11 cellular contexts compared by ENCODE assay signal in the genomic region with DNA sequence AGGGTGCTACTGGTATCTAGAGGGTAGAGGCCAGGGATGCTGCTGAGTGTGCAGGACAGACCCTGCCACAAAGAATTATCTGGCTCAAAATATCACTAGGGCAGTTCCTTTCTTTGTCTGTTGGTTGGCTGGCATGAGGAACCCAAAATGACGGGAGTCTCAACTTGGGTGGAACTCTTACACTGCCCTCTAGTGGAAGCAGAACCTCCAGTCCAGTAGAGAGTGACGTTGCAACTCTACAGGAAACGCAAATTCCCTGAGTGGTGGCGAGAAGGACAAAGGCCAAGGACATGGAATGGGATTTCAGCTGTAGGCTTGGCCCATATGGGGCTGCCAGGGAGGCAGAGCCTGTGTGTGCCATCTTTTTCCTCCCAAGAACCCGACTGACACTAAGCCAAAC. TPM values are rescaled to one million over a fixed set of nuclear protein-coding genes. Genes with fewer than 3 reads are reported as not detected.
DNase-seq lines count a peak whose midpoint lies in the region; ATAC-seq, FAIRE-seq and TF ChIP-seq lines count a peak whose summit lies in the region.
"Had no signal": no experiment of that assay in that cellular context is flagged by ENCODE, and none has a peak within 500 bp of the region (broad histone marks: within the 10 kb centered on the region; RNA-seq: fewer than 3 reads in every experiment).

No MANE protein-coding gene starts in this region.

- H3K4me3 Mint-ChIP-seq in activated CD4-positive, alpha-beta T cell treated with anti-CD3 and anti-CD28 coated beads, Interleukin-2, amount 10 ng/mL, durations not matched to agents 24 days and 14 days, result no peak overlapping the region
- H3K4me3 Mint-ChIP-seq: brain; CD8-positive, alpha-beta memory T cell had no signal

- H2AFZ ChIP-seq in endothelial cell of umbilical vein (ENCODE audit: low read depth, low read length), result no peak overlapping the region

- dilution Hi-C loops in endothelial cell of umbilical vein (cut with MboI; ENCODE audit: extremely low pct_ligation_motif_present, low sequenced_read_pairs), result no loop called here

- CTCF ChIA-PET in endothelial cell of umbilical vein (lab: Charles Lee), result interaction anchor here (0.9 to 3.8 kb wide), 4 partner anchors 12 to 277 kb away, joined by 3 to 24 read pairs (median 5); no protein-coding TSS in a partner anchor

- H3K4me3 ChIP-seq in NB4 (ENCODE audit: low read depth, low read length) (no peak overlapping the region), endothelial cell of umbilical vein (replicated peaks in 1 of 3; ENCODE audit: insufficient read depth in 1 of 3, low read depth in 1 of 3, low read length in 3 of 3) (no peak overlapping the region), spleen (no peak overlapping the region)

- H3K9ac ChIP-seq in endothelial cell of umbilical vein (replicated peaks; ENCODE audit: extremely low read depth, insufficient read depth, low read length), result no peak overlapping the region

- H3K36me3 Mint-ChIP-seq in activated CD4-positive, alpha-beta T cell treated with anti-CD3 and anti-CD28 coated beads, Interleukin-2, amount 10 ng/mL, durations not matched to agents 24 days and 14 days (ENCODE audit: low read depth), result no peaks in the 10 kb centered on the region
- H3K36me3 Mint-ChIP-seq: brain had no signal

- H3K27me3 ChIP-seq in endothelial cell of umbilical vein (ENCODE audit: control insufficient read depth in 2 of 2, insufficient read depth in 2 of 2, low read length in 2 of 2) (no peaks in the 10 kb centered on the region), spleen (replicated peaks in 1 of 7) (no peaks in the 10 kb centered on the region)

- peaks cover 9% of the 10 kb centered on the region for H3K4me1 ChIP-seq in endothelial cell of umbilical vein (ENCODE audit: control insufficient read depth, extremely low read depth, insufficient read depth, low read length)
- H3K4me1 ChIP-seq in spleen, result peaks cover 0 to 7% (median 0%) of the 10 kb centered on the region in 6 donors

- peak; percentile 85 for FAIRE-seq in endothelial cell of umbilical vein (lab: Jason Lieb, UNC)

- POLR2A ChIA-PET in endothelial cell of umbilical vein (lab: Charles Lee), result no interaction called here

- H3K4me1 Mint-ChIP-seq in activated CD4-positive, alpha-beta T cell treated with anti-CD3 and anti-CD28 coated beads, Interleukin-2, amount 10 ng/mL, durations not matched to agents 24 days and 14 days, result no peaks in the 10 kb centered on the region
- H3K4me1 Mint-ChIP-seq: CD8-positive, alpha-beta memory T cell had no signal

- WGBS in spleen, 5 donors, result 59 to 78% (median 63%) methylated on average over 5 of the region's 5 CpGs

- TF ChIP-seq POLR2A in NB4 (IDR thresholded peaks at IDR 0.05; ENCODE audit: extremely low read depth, insufficient read length), result no peak
- no peak for TF ChIP-seq POLR2A in endothelial cell of umbilical vein (IDR thresholded peaks at IDR 0.05; ENCODE audit: low read depth, low read length)
- no peak for TF ChIP-seq POLR2A in spleen (IDR thresholded peaks at IDR 0.05)

- no peaks in the 10 kb centered on the region for H4K20me1 ChIP-seq in endothelial cell of umbilical vein (replicated peaks; ENCODE audit: control insufficient read depth, extremely low read depth, insufficient read depth, low read length)

- no peaks in the 10 kb centered on the region for H3K36me3 ChIP-seq in endothelial cell of umbilical vein (ENCODE audit: control insufficient read depth in 2 of 2, extremely low read depth in 1 of 2, insufficient read depth in 2 of 2, low read length in 2 of 2)
- no peaks in the 10 kb centered on the region for H3K36me3 ChIP-seq in spleen

- peak; percentile 62 for TF ChIP-seq CTCF in NB4 (IDR thresholded peaks at IDR 0.05; ENCODE audit: low read depth, low read length)
- TF ChIP-seq CTCF in endothelial cell of umbilical vein (IDR thresholded peaks at IDR 0.05; ENCODE audit: extremely low read depth in 1 of 2, insufficient read depth in 1 of 2, low read depth in 1 of 2, low read length in 2 of 2), result peak; percentile 33 to 45
- TF ChIP-seq CTCF in spleen (IDR thresholded peaks at IDR 0.05 in 8 of 11, conservative IDR thresholded peaks at IDR 0.05 in 3 of 11), result peak in 7 of 11 experiments; percentile 22 to 41 (median 29)

- H3K9me3 ChIP-seq in endothelial cell of umbilical vein (replicated peaks; ENCODE audit: control insufficient read depth, insufficient read depth, low read length), result no peaks in the 10 kb centered on the region
- H3K9me3 ChIP-seq in spleen, result no peaks in the 10 kb centered on the region

- intact Hi-C loops in activated CD4-positive, alpha-beta T cell treated with anti-CD3 and anti-CD28 coated beads, Interleukin-2, amount 10 ng/mL, durations not matched to agents 24 days and 14 days (cut with micrococcal nuclease), result no loop called here
- intact Hi-C loops in endothelial cell of umbilical vein (cut with micrococcal nuclease) (loop anchor here (1.0 kb wide), 1 partner anchor 10 kb away; no protein-coding TSS in a partner anchor), spleen (cut with DNase I; ENCODE audit: low total_unique reads) (no loop called here)

- H3K9me1 ChIP-seq in endothelial cell of umbilical vein (replicated peaks; ENCODE audit: control insufficient read depth, extremely low read depth, insufficient read depth, low read length), result no peaks in the 10 kb centered on the region

- ATAC-seq in GM19395 (IDR thresholded peaks at IDR 0.05; ENCODE audit: unreplicated experiment) (no peak), GM21528 (IDR thresholded peaks at IDR 0.05; ENCODE audit: low FRiP score, unreplicated experiment) (no peak)

- H3K27ac ChIP-seq in endothelial cell of umbilical vein (ENCODE audit: insufficient read depth, low read depth, low read length), result no peak overlapping the region
- no peak overlapping the region for H3K27ac ChIP-seq in spleen

- H3K9me3 Mint-ChIP-seq in activated CD4-positive, alpha-beta T cell treated with anti-CD3 and anti-CD28 coated beads, Interleukin-2, amount 10 ng/mL, durations not matched to agents 24 days and 14 days, result no peaks in the 10 kb centered on the region
- H3K9me3 Mint-ChIP-seq: brain; CD8-positive, alpha-beta memory T cell had no signal

- H3K27me3 Mint-ChIP-seq in activated CD4-positive, alpha-beta T cell treated with anti-CD3 and anti-CD28 coated beads, Interleukin-2, amount 10 ng/mL, durations not matched to agents 24 days and 14 days, result no peaks in the 10 kb centered on the region
- H3K27me3 Mint-ChIP-seq: brain had no signal

- H3K27ac Mint-ChIP-seq in activated CD4-positive, alpha-beta T cell treated with anti-CD3 and anti-CD28 coated beads, Interleukin-2, amount 10 ng/mL, durations not matched to agents 24 days and 14 days, result no peak overlapping the region
- H3K27ac Mint-ChIP-seq: brain; CD8-positive, alpha-beta memory T cell had no signal

- no TSS peak for BruUV-seq in endothelial cell of umbilical vein (replicated peaks; lab: Mats Ljungman, UMichigan)

- peak; percentile 55 for DNase-seq in activated CD4-positive, alpha-beta T cell treated with anti-CD3 and anti-CD28 coated beads, Interleukin-2, amount 10 ng/mL, durations not matched to agents 24 days and 14 days
- no peak for DNase-seq in activated CD4-positive, alpha-beta T cell treated with anti-CD3 and anti-CD28 coated beads, Interleukin-2, amount 50 U/mL, for 4 hours
- DNase-seq in NB4 (ENCODE audit: low read depth) (peak; percentile 44), endothelial cell of umbilical vein (ENCODE audit: low read depth, low spot score) (no peak), spleen (no peak), NCI-H2029 treated with DMSO at 0.1 percent for 48 hours (lab: John Stamatoyannopoulos, UW) (no peak)
- DNase-seq: CD8-positive, alpha-beta memory T cell; MV-4-11 had no signal

- no peak overlapping the region for H3K4me2 ChIP-seq in endothelial cell of umbilical vein (ENCODE audit: insufficient read depth, low read length)

- no peaks in the 10 kb centered on the region for H3K79me2 ChIP-seq in endothelial cell of umbilical vein (ENCODE audit: control insufficient read depth, insufficient read depth, low read length)

TF ChIP-seq in endothelial cell of umbilical vein, 7 proteins besides CTCF, POLR2A, EP300 and RAD21:
- no peak for TF ChIP-seq MYC (IDR thresholded peaks at IDR 0.05; ENCODE audit: low read depth, low read length)
- TF ChIP-seq, protein P1, sequence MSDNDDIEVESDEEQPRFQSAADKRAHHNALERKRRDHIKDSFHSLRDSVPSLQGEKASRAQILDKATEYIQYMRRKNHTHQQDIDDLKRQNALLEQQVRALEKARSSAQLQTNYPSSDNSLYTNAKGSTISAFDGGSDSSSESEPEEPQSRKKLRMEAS (IDR thresholded peaks at IDR 0.05; ENCODE audit: insufficient read depth, insufficient read length), result no peak
- no peak for TF ChIP-seq JUN (IDR thresholded peaks at IDR 0.05; ENCODE audit: borderline replicate concordance, insufficient read depth, insufficient read length, low read depth)
- no peak for TF ChIP-seq POLR2AphosphoS5 (IDR thresholded peaks at IDR 0.05; ENCODE audit: insufficient read depth, low read depth, low read length)
- TF ChIP-seq GATA2 (IDR thresholded peaks at IDR 0.05; ENCODE audit: insufficient read depth, insufficient read length, low read depth, low read length), result no peak
- TF ChIP-seq EZH2 (IDR thresholded peaks at IDR 0.05; ENCODE audit: borderline replicate concordance, low read depth, low read length, severe bottlenecking), result no peak
- no peak for TF ChIP-seq FOS (IDR thresholded peaks at IDR 0.05; ENCODE audit: borderline replicate concordance, insufficient read depth, low read length)

RNA-seq across cellular contexts. Expression of a gene that starts 47.1 kb away (rescaled TPM):
- total RNA-seq in activated CD4-positive, alpha-beta T cell treated with anti-CD3 and anti-CD28 coated beads, Interleukin-2, amount 10 ng/mL, durations not matched to agents 24 days and 14 days, result 60.1 and 67.5 TPM in 2 replicates
- 71.4 and 80.7 TPM in 2 replicates for total RNA-seq in endothelial cell of umbilical vein
- 59.5 and 73.6 TPM in 2 replicates for polyA plus RNA-seq in endothelial cell of umbilical vein
- 71.1 and 74.6 TPM in 2 replicates for polyA plus RNA-seq in endothelial cell of umbilical vein (2011; cell fraction: cytosol; rRNA removed)
- polyA plus RNA-seq in endothelial cell of umbilical vein (2011; cell fraction: nucleus; rRNA removed), result 52.2 and 68.1 TPM in 2 replicates
- 73.1 and 81.2 TPM in 2 replicates for polyA plus RNA-seq in endothelial cell of umbilical vein (2012)
- 29.7 and 32.0 TPM in 2 replicates for polyA minus RNA-seq in endothelial cell of umbilical vein
- polyA minus RNA-seq in endothelial cell of umbilical vein (2011; cell fraction: cytosol; rRNA and poly(A)+ RNA removed), result 22.6 TPM
- polyA minus RNA-seq in endothelial cell of umbilical vein (2011; cell fraction: nucleus; rRNA and poly(A)+ RNA removed), result 25.5 and 52.7 TPM in 2 replicates
- 10 to 100 TPM; 26.9 to 67.9 (median 32.8) TPM for total RNA-seq in spleen
- 10 to 100 TPM; 21.3 to 30.6 (median 29.6) TPM for polyA plus RNA-seq in spleen

Comparison
In these comparisons a context has a peak if more than half of its experiments do, and no peak if none do; other contexts are left out.
1. DNase-seq: peak in activated CD4-positive, alpha-beta T cell treated with anti-CD3 and anti-CD28 coated beads, Interleukin-2, amount 10 ng/mL, durations not matched to agents 24 days and 14 days (single experiment) and NB4 (single experiment); none in activated CD4-positive, alpha-beta T cell treated with anti-CD3 and anti-CD28 coated beads, Interleukin-2, amount 50 U/mL, for 4 hours (0 of 2), endothelial cell of umbilical vein (single experiment), spleen (single experiment) and NCI-H2029 treated with DMSO at 0.1 percent for 48 hours (single experiment).
2. Peak in every context shown above with its lines, with median percentiles within 50 percentile points of each other: CTCF ChIP-seq.